In the genomic region with DNA sequence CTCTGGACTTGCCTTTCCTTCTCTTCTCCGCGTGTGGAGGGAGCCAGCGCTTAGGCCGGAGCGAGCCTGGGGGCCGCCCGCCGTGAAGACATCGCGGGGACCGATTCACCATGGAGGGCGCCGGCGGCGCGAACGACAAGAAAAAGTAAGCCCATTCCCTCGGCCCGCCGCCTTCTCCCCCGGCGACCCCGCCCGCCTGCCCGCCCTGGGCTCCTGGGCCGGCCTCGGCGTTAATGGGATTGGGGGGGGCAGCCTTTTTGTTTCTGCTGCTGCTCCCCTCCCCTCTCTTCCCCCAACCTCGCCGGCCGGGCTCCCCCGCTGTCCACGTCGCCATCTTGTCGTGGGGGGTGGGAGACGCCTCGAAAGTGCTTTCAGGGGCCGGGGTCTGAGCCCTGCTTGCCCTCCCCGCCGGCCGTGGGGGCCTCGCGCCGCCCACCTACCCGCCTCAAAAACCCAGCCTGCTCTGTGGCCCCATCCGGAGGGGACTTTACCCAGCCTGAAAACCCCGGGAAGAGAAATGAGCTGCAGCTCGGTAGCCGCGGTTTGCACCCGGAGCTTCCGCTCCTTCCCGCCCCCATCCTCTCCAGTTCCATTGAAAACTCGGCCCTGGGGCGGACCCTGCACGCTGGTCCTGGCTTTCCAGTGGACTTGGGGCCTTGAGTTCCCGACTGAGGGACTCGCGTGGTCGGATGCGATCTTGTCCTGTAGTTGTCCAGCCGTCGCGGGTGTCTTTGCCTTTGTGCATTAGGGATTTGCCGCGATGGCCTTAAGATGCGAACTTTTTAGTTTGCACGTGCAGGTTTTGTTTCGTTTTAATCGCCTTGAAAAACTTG, we compare ENCODE assay signal across 8 cellular contexts. TPM values are rescaled to one million over a fixed set of nuclear protein-coding genes. Genes with fewer than 3 reads are reported as not detected.
DNase-seq lines count a peak whose midpoint lies in the region; ATAC-seq and TF ChIP-seq lines count a peak whose summit lies in the region.

No MANE protein-coding gene starts in this region.

- H3K27ac Mint-ChIP-seq in activated naive CD8-positive, alpha-beta T cell = peak overlapping the region; percentile 97

- TF ChIP-seq CTCF in LNCaP clone FGC (IDR thresholded peaks at IDR 0.05; ENCODE audit: control insufficient read depth, extremely low read depth, insufficient read depth) = no peak
- TF ChIP-seq CTCF in SK-N-SH (IDR thresholded peaks at IDR 0.05) = no peak
- TF ChIP-seq CTCF in cardiac muscle cell (IDR thresholded peaks at IDR 0.05; ENCODE audit: low read depth, low read length) = no peak
- TF ChIP-seq CTCF in parathyroid adenoma (IDR thresholded peaks at IDR 0.05) = no peak

- DNase-seq in COLO829 (ENCODE audit: low spot score) (peak; percentile 28), LNCaP clone FGC (ENCODE audit: low read depth) (peak; percentile 14), SK-N-SH (peak; percentile 79), cardiac muscle cell (ENCODE audit: low read depth in 1 of 2, low spot score in 1 of 2) (peak; percentile 81 to 85)

- peaks cover 51% of the 10 kb centered on the region for H3K4me1 Mint-ChIP-seq in activated naive CD8-positive, alpha-beta T cell (ENCODE audit: low read depth)

- H3K27me3 ChIP-seq in SK-N-SH (ENCODE audit: insufficient read depth) (no peaks in the 10 kb centered on the region), cardiac muscle cell (no peaks in the 10 kb centered on the region), parathyroid adenoma (ENCODE audit: control insufficient read depth, insufficient read depth, low read length) (no peaks in the 10 kb centered on the region)

- H3K36me3 ChIP-seq in SK-N-SH (replicated peaks in 1 of 2; ENCODE audit: control insufficient read depth in 1 of 2, insufficient read depth in 2 of 2, low read length in 1 of 2) (no peaks in the 10 kb centered on the region), cardiac muscle cell (no peaks in the 10 kb centered on the region), parathyroid adenoma (ENCODE audit: control insufficient read depth, insufficient read depth, low read length) (no peaks in the 10 kb centered on the region), urinary bladder (ENCODE audit: insufficient read depth) (no peaks in the 10 kb centered on the region)

- peaks cover 10% of the 10 kb centered on the region for H3K36me3 Mint-ChIP-seq in activated naive CD8-positive, alpha-beta T cell

- ATAC-seq in GM21619 (IDR thresholded peaks at IDR 0.05; ENCODE audit: unreplicated experiment) = peak; percentile 9

- H3K79me2 ChIP-seq in SK-N-SH (ENCODE audit: insufficient read depth) = peaks cover 55% of the 10 kb centered on the region
- H3K79me2 ChIP-seq in parathyroid adenoma = peaks cover 22% of the 10 kb centered on the region

- 0 out of 2 replicates have a peak, but pooled peaks have one; percentile 12 for TF ChIP-seq RAD21 in SK-N-SH (IDR thresholded peaks at IDR 0.05; ENCODE audit: low read length)

- no peaks in the 10 kb centered on the region for H3K9me3 Mint-ChIP-seq in activated naive CD8-positive, alpha-beta T cell (ENCODE audit: low read depth)

- H3K4me1 ChIP-seq in SK-N-SH (ENCODE audit: control insufficient read depth in 1 of 2, insufficient read depth in 2 of 2, low read depth in 1 of 2, low read length in 1 of 2) (peaks cover 6 to 12% of the 10 kb centered on the region in 2 experiments; a peak in 3 of 4 replicates), cardiac muscle cell (ENCODE audit: low read depth) (peaks cover 39% of the 10 kb centered on the region), parathyroid adenoma (peaks cover 7% of the 10 kb centered on the region), urinary bladder (ENCODE audit: insufficient read depth) (no peaks in the 10 kb centered on the region)

- H3K9ac ChIP-seq in SK-N-SH (peak overlapping the region; percentile 87), parathyroid adenoma (peak overlapping the region; percentile 79)

- H4K20me1 ChIP-seq in SK-N-SH (ENCODE audit: insufficient read depth) = peaks cover 48% of the 10 kb centered on the region

- CTCF ChIA-PET in SK-N-SH (lab: Yijun Ruan, JAX) = interaction anchor here (0.6 to 0.8 kb wide), 2 partner anchors 34 to 218 kb away, joined by 3 read pairs; no protein-coding TSS in a partner anchor

- peak overlapping the region; percentile 69; the same call in 1 of the 2 replicates for H2AFZ ChIP-seq in SK-N-SH (ENCODE audit: low read depth)
- peak overlapping the region; percentile 84 for H2AFZ ChIP-seq in parathyroid adenoma

- POLR2A ChIA-PET in SK-N-SH (lab: Yijun Ruan, JAX) = interaction anchor here (0.6 to 2.4 kb wide), 12 partner anchors 15 to 233 kb away, joined by 3 to 30 read pairs (median 4); a partner anchor contains a TSS

- 0% methylated on average over 26 of the region's 70 CpGs for WGBS in SK-N-SH (ENCODE audit: low lambda C conversion rate)
- under 1% methylated on average over 70 of the region's 70 CpGs for WGBS in urinary bladder

- no peaks in the 10 kb centered on the region for H3K9me2 ChIP-seq in SK-N-SH

- H3K9me3 ChIP-seq in SK-N-SH (no peaks in the 10 kb centered on the region), cardiac muscle cell (ENCODE audit: low read depth) (no peaks in the 10 kb centered on the region), parathyroid adenoma (ENCODE audit: control insufficient read depth, low read length) (no peaks in the 10 kb centered on the region)

- TF ChIP-seq EP300 in SK-N-SH (IDR thresholded peaks at IDR 0.05; ENCODE audit: borderline replicate concordance in 1 of 2, low read depth in 1 of 2, low read length in 1 of 2) = no peak

- peaks cover 4% of the 10 kb centered on the region for H3F3A ChIP-seq in SK-N-SH (replicated peaks; ENCODE audit: insufficient read depth)

- H3K27me3 Mint-ChIP-seq in activated naive CD8-positive, alpha-beta T cell = no peaks in the 10 kb centered on the region

- H3K27ac ChIP-seq in SK-N-SH (ENCODE audit: low read depth in 2 of 2, low read length in 1 of 2) (peak overlapping the region; percentile 92 to 98), cardiac muscle cell (peak overlapping the region; percentile 86), parathyroid adenoma (peak overlapping the region; percentile 89), urinary bladder (ENCODE audit: low read depth) (peak overlapping the region; percentile 98)

- peak overlapping the region; percentile 100 for H3K4me3 Mint-ChIP-seq in activated naive CD8-positive, alpha-beta T cell

- H3K4me3 ChIP-seq in LNCaP clone FGC (ENCODE audit: low read depth, low read length) = peak overlapping the region; percentile 90
- peak overlapping the region; percentile 78 to 92 for H3K4me3 ChIP-seq in SK-N-SH (ENCODE audit: low read depth in 2 of 2, low read length in 1 of 2)
- peak overlapping the region; percentile 89 for H3K4me3 ChIP-seq in cardiac muscle cell
- H3K4me3 ChIP-seq in parathyroid adenoma (ENCODE audit: low read depth, low read length) = peak overlapping the region; percentile 79
- H3K4me3 ChIP-seq in urinary bladder (ENCODE audit: low read depth, low read length) = peak overlapping the region; percentile 93

- H3K4me2 ChIP-seq in SK-N-SH (peak overlapping the region; percentile 69), parathyroid adenoma (ENCODE audit: low read length) (peak overlapping the region; percentile 89)

TF ChIP-seq in SK-N-SH, 30 proteins besides CTCF, POLR2A, EP300 and RAD21 (continues in another document):
- peak; percentile 88 for TF ChIP-seq YY1 (IDR thresholded peaks at IDR 0.05; ENCODE audit: low read depth)
- no peak for TF ChIP-seq ELF1 (IDR thresholded peaks at IDR 0.05)
- no peak for TF ChIP-seq TCF12 (IDR thresholded peaks at IDR 0.05)
- no peak for TF ChIP-seq TEAD4 (IDR thresholded peaks at IDR 0.05; ENCODE audit: borderline replicate concordance, insufficient read depth)
- TF ChIP-seq, protein P1, sequence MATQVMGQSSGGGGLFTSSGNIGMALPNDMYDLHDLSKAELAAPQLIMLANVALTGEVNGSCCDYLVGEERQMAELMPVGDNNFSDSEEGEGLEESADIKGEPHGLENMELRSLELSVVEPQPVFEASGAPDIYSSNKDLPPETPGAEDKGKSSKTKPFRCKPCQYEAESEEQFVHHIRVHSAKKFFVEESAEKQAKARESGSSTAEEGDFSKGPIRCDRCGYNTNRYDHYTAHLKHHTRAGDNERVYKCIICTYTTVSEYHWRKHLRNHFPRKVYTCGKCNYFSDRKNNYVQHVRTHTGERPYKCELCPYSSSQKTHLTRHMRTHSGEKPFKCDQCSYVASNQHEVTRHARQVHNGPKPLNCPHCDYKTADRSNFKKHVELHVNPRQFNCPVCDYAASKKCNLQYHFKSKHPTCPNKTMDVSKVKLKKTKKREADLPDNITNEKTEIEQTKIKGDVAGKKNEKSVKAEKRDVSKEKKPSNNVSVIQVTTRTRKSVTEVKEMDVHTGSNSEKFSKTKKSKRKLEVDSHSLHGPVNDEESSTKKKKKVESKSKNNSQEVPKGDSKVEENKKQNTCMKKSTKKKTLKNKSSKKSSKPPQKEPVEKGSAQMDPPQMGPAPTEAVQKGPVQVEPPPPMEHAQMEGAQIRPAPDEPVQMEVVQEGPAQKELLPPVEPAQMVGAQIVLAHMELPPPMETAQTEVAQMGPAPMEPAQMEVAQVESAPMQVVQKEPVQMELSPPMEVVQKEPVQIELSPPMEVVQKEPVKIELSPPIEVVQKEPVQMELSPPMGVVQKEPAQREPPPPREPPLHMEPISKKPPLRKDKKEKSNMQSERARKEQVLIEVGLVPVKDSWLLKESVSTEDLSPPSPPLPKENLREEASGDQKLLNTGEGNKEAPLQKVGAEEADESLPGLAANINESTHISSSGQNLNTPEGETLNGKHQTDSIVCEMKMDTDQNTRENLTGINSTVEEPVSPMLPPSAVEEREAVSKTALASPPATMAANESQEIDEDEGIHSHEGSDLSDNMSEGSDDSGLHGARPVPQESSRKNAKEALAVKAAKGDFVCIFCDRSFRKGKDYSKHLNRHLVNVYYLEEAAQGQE (IDR thresholded peaks at IDR 0.05; ENCODE audit: low read depth, low read length) = 0 out of 2 replicates have a peak, but pooled peaks have one; percentile 9

RNA-seq across cellular contexts. Expression of a gene that starts 0.6 kb away (rescaled TPM):
- polyA plus RNA-seq in SK-N-SH (2012; rRNA removed) (18.9 and 20.8 TPM in 2 replicates), cardiac muscle cell (119 and 166 TPM in 2 replicates), urinary bladder (64.2 TPM)
- 27.2 and 37.6 TPM in 2 replicates for polyA plus RNA-seq in SK-N-SH (2012; cell fraction: cytosol; rRNA removed)
- polyA plus RNA-seq in SK-N-SH (2012; cell fraction: nucleus; rRNA removed) = 23.5 and 50.4 TPM in 2 replicates
- total RNA-seq in cardiac muscle cell (107 and 108 TPM in 2 replicates), urinary bladder (151 TPM)

Comparison
In these comparisons a context has a peak if more than half of its experiments do, and no peak if none do; other contexts are left out.
1. Peak in every context shown above with its lines: DNase-seq, ATAC-seq, H3K4me3 ChIP-seq and H3K27ac ChIP-seq.
2. DNase-seq: peak in every context shown above with its lines; median percentile 83 in cardiac muscle cell; 79 in SK-N-SH; 28 in COLO829; 14 in LNCaP clone FGC.